In genomic region chr1:28885982-28886730, GRCh38 we compare ENCODE assay signal across 8 cellular contexts. TPM values are rescaled to one million over a fixed set of nuclear protein-coding genes. Genes with fewer than 3 reads are reported as not detected.
DNase-seq lines count a peak whose midpoint lies in the region; ATAC-seq and TF ChIP-seq lines count a peak whose summit lies in the region.

No MANE protein-coding gene starts in this region.

- TF ChIP-seq CTCF in left ventricle myocardium inferior (IDR thresholded peaks at IDR 0.05; ENCODE audit: borderline replicate concordance) (no peak), uterus (IDR thresholded peaks at IDR 0.05) (no peak)

- H3K27ac Mint-ChIP-seq in activated naive CD8-positive, alpha-beta T cell treated with anti-CD3 and anti-CD28 coated beads for 36 hours, result peak overlapping the region; percentile 93

- H3K4me1 ChIP-seq in left ventricle myocardium inferior (peaks cover 53% of the 10 kb centered on the region), uterus (no peaks in the 10 kb centered on the region)

- ATAC-seq in left ventricle myocardium superior, result no peak
- ATAC-seq in HG03108 (IDR thresholded peaks at IDR 0.05; ENCODE audit: unreplicated experiment), result no peak

- peak overlapping the region; percentile 80 for H3K27ac ChIP-seq in left ventricle myocardium inferior (replicated peaks)
- H3K27ac ChIP-seq in uterus, result peak overlapping the region; percentile 68 to 77
- H3K27ac ChIP-seq in substantia nigra (ENCODE audit: low read depth, low read length, poor library complexity, severe bottlenecking), result no peak overlapping the region

- peak overlapping the region; percentile 83 for H3K4me3 Mint-ChIP-seq in activated naive CD8-positive, alpha-beta T cell treated with anti-CD3 and anti-CD28 coated beads for 36 hours

- H3K4me1 Mint-ChIP-seq in activated naive CD8-positive, alpha-beta T cell treated with anti-CD3 and anti-CD28 coated beads for 36 hours, result peaks cover 46% of the 10 kb centered on the region

- no peaks in the 10 kb centered on the region for H3K36me3 Mint-ChIP-seq in activated naive CD8-positive, alpha-beta T cell treated with anti-CD3 and anti-CD28 coated beads for 36 hours

- intact Hi-C loops in left ventricle myocardium inferior (cut with micrococcal nuclease), result no loop called here
- intact Hi-C loops in left ventricle myocardium superior (cut with micrococcal nuclease), result no loop called here
- intact Hi-C loops in uterus (cut with DNase I; ENCODE audit: low total_unique reads), result no loop called here

- no peaks in the 10 kb centered on the region for H3K9me3 Mint-ChIP-seq in activated naive CD8-positive, alpha-beta T cell treated with anti-CD3 and anti-CD28 coated beads for 36 hours

- H3K4me3 ChIP-seq in left ventricle myocardium inferior (peak overlapping the region; percentile 84), uterus (peak overlapping the region in 1 of 2 donors; percentile 70)

- H3K36me3 ChIP-seq in left ventricle myocardium inferior (no peaks in the 10 kb centered on the region), uterus (no peaks in the 10 kb centered on the region)

- H3K27me3 Mint-ChIP-seq in activated naive CD8-positive, alpha-beta T cell treated with anti-CD3 and anti-CD28 coated beads for 36 hours, result no peaks in the 10 kb centered on the region

- no peak for TF ChIP-seq POLR2A in uterus (IDR thresholded peaks at IDR 0.05)

- peaks cover 23% of the 10 kb centered on the region for H3K27me3 ChIP-seq in left ventricle myocardium inferior (ENCODE audit: low read depth)
- H3K27me3 ChIP-seq in uterus, result no peaks in the 10 kb centered on the region

- no peak for DNase-seq in left ventricle myocardium inferior
- no peak for DNase-seq in left ventricle myocardium superior
- no peak for DNase-seq in activated naive CD8-positive, alpha-beta T cell treated with anti-CD3 and anti-CD28 coated beads for 36 hours
- DNase-seq in medulla oblongata (ENCODE audit: extremely low spot score), result peak; percentile 17
- DNase-seq in uterus, result no peak
- DNase-seq in pons (ENCODE audit: low spot score), result no peak
- no peak for DNase-seq in substantia nigra (lab: John Stamatoyannopoulos, UW)

- no peaks in the 10 kb centered on the region for H3K9me3 ChIP-seq in left ventricle myocardium inferior (replicated peaks)
- H3K9me3 ChIP-seq in uterus, result no peaks in the 10 kb centered on the region

RNA-seq across cellular contexts. Expression of gene EPB41, which starts 28.2 kb away (rescaled TPM):
- total RNA-seq in left ventricle myocardium inferior, result 23.4 TPM
- 24.9 TPM for total RNA-seq in left ventricle myocardium superior
- 10 to 100 TPM; 77.1 to 86.7 TPM for total RNA-seq in activated naive CD8-positive, alpha-beta T cell treated with anti-CD3 and anti-CD28 coated beads for 36 hours
- total RNA-seq in uterus, result 1,000 to 10,000 TPM in 1 of 4 donors, 10 to 100 TPM in 3; 16.2 to 1,146 (median 45.4) TPM
